Comparison of ENCODE assay signal across 1 cellular context in the genomic region with DNA sequence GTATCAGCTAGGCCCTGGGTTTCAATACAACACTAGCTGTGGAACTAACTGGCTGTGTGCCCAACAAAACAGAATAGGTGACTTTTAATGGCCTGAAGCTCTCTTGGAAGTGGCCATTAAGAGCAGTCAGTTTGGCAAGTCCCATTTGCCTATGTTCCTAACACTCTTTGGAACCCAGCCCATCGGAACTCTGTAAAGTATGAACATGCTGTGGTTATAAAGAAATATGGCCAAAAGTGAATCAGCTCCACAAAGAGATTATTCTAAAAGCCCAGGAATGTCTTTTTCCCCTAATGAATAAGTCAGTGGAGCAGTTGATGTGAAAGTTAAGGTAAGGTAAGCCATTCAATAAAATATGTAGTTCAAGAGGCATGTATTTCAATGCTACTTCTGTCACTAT.
TF ChIP-seq lines count a peak whose summit lies in the region.

No MANE protein-coding gene starts in this region.

TF ChIP-seq in WTC11, 78 proteins besides CTCF, POLR2A, EP300 and RAD21 (continued from another document):
- TF ChIP-seq, protein P1, sequence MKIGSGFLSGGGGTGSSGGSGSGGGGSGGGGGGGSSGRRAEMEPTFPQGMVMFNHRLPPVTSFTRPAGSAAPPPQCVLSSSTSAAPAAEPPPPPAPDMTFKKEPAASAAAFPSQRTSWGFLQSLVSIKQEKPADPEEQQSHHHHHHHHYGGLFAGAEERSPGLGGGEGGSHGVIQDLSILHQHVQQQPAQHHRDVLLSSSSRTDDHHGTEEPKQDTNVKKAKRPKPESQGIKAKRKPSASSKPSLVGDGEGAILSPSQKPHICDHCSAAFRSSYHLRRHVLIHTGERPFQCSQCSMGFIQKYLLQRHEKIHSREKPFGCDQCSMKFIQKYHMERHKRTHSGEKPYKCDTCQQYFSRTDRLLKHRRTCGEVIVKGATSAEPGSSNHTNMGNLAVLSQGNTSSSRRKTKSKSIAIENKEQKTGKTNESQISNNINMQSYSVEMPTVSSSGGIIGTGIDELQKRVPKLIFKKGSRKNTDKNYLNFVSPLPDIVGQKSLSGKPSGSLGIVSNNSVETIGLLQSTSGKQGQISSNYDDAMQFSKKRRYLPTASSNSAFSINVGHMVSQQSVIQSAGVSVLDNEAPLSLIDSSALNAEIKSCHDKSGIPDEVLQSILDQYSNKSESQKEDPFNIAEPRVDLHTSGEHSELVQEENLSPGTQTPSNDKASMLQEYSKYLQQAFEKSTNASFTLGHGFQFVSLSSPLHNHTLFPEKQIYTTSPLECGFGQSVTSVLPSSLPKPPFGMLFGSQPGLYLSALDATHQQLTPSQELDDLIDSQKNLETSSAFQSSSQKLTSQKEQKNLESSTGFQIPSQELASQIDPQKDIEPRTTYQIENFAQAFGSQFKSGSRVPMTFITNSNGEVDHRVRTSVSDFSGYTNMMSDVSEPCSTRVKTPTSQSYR (CRISPR knock-in tag; IDR thresholded peaks at IDR 0.05): no peak
- no peak for TF ChIP-seq ATF1 (CRISPR knock-in tag; IDR thresholded peaks at IDR 0.05)
- no peak for TF ChIP-seq ZNF423 (CRISPR knock-in tag; IDR thresholded peaks at IDR 0.05)
- TF ChIP-seq, protein P2, sequence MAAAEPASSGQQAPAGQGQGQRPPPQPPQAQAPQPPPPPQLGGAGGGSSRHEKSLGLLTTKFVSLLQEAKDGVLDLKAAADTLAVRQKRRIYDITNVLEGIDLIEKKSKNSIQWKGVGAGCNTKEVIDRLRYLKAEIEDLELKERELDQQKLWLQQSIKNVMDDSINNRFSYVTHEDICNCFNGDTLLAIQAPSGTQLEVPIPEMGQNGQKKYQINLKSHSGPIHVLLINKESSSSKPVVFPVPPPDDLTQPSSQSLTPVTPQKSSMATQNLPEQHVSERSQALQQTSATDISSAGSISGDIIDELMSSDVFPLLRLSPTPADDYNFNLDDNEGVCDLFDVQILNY (CRISPR knock-in tag; IDR thresholded peaks at IDR 0.05): no peak
- TF ChIP-seq, protein P3, sequence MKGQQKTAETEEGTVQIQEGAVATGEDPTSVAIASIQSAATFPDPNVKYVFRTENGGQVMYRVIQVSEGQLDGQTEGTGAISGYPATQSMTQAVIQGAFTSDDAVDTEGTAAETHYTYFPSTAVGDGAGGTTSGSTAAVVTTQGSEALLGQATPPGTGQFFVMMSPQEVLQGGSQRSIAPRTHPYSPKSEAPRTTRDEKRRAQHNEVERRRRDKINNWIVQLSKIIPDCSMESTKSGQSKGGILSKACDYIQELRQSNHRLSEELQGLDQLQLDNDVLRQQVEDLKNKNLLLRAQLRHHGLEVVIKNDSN (CRISPR knock-in tag; IDR thresholded peaks at IDR 0.05): no peak
- TF ChIP-seq OVOL2 (CRISPR knock-in tag; IDR thresholded peaks at IDR 0.05; ENCODE audit: borderline replicate concordance): no peak
- TF ChIP-seq TEAD4 (CRISPR knock-in tag; IDR thresholded peaks at IDR 0.05): no peak
- TF ChIP-seq ZNF416 (CRISPR knock-in tag; IDR thresholded peaks at IDR 0.05): no peak
- TF ChIP-seq, protein P4, sequence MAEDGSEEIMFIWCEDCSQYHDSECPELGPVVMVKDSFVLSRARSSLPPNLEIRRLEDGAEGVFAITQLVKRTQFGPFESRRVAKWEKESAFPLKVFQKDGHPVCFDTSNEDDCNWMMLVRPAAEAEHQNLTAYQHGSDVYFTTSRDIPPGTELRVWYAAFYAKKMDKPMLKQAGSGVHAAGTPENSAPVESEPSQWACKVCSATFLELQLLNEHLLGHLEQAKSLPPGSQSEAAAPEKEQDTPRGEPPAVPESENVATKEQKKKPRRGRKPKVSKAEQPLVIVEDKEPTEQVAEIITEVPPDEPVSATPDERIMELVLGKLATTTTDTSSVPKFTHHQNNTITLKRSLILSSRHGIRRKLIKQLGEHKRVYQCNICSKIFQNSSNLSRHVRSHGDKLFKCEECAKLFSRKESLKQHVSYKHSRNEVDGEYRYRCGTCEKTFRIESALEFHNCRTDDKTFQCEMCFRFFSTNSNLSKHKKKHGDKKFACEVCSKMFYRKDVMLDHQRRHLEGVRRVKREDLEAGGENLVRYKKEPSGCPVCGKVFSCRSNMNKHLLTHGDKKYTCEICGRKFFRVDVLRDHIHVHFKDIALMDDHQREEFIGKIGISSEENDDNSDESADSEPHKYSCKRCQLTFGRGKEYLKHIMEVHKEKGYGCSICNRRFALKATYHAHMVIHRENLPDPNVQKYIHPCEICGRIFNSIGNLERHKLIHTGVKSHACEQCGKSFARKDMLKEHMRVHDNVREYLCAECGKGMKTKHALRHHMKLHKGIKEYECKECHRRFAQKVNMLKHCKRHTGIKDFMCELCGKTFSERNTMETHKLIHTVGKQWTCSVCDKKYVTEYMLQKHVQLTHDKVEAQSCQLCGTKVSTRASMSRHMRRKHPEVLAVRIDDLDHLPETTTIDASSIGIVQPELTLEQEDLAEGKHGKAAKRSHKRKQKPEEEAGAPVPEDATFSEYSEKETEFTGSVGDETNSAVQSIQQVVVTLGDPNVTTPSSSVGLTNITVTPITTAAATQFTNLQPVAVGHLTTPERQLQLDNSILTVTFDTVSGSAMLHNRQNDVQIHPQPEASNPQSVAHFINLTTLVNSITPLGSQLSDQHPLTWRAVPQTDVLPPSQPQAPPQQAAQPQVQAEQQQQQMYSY (CRISPR knock-in tag; IDR thresholded peaks at IDR 0.05): no peak
- TF ChIP-seq, protein P5, sequence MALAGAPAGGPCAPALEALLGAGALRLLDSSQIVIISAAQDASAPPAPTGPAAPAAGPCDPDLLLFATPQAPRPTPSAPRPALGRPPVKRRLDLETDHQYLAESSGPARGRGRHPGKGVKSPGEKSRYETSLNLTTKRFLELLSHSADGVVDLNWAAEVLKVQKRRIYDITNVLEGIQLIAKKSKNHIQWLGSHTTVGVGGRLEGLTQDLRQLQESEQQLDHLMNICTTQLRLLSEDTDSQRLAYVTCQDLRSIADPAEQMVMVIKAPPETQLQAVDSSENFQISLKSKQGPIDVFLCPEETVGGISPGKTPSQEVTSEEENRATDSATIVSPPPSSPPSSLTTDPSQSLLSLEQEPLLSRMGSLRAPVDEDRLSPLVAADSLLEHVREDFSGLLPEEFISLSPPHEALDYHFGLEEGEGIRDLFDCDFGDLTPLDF (CRISPR knock-in tag; IDR thresholded peaks at IDR 0.05): no peak
- no peak for TF ChIP-seq CREM (CRISPR knock-in tag; IDR thresholded peaks at IDR 0.05)
- no peak for TF ChIP-seq FOXJ3 (CRISPR knock-in tag; IDR thresholded peaks at IDR 0.05; ENCODE audit: borderline replicate concordance)
- no peak for TF ChIP-seq GRHL2 (CRISPR knock-in tag; IDR thresholded peaks at IDR 0.05; ENCODE audit: insufficient replicate concordance, severe bottlenecking)
